16 cellular contexts compared by ENCODE assay signal in the genomic region with DNA sequence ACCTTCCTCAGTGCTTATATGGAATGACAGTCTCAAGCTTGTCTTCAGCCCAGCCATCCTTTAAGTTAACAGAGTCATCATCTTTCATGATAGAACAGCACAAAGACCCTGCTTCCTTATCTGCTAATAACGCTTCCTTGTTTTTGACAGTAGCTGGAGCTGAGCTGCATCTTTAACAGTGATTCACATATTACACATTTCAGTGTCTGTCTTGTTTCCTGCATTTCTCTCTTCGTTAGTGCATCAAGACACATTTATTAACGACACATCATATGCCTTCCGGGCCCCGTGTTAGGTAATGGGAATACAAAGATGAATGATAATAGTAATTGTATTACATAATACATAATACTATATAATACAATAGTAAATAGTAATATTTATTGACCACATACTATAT. TPM values are rescaled to one million over a fixed set of nuclear protein-coding genes. Genes with fewer than 3 reads are reported as not detected.
DNase-seq lines count a peak whose midpoint lies in the region; ATAC-seq and TF ChIP-seq lines count a peak whose summit lies in the region.
"Had no signal": no experiment of that assay in that cellular context is flagged by ENCODE, and none has a peak within 500 bp of the region (broad histone marks: within the 10 kb centered on the region; RNA-seq: fewer than 3 reads in every experiment).

No MANE protein-coding gene starts in this region.

- peak; percentile 43 for DNase-seq in GM03348 (ENCODE audit: low spot score)
- DNase-seq in RKO (ENCODE audit: low spot score): peak; percentile 50
- peak; percentile 64 for DNase-seq in choroid plexus epithelial cell (ENCODE audit: low read depth)
- DNase-seq in osteoblast (ENCODE audit: insufficient read length, low spot score, missing footprints): no peak
- no peak for DNase-seq in NCI-H146 (lab: John Stamatoyannopoulos, UW)
- no peak for DNase-seq in NCI-H1694 (lab: John Stamatoyannopoulos, UW)
- DNase-seq: activated CD4-positive, CD25-positive, alpha-beta regulatory T cell treated with anti-CD3 and anti-CD28 coated beads, Interleukin-2, amount 50 U/mL, for 72 hours; effector memory CD8-positive, alpha-beta T cell; hypothalamus; NCI-H187; stimulated activated CD4-positive, alpha-beta T cell treated with anti-CD3 and anti-CD28 coated beads, Interleukin-15, amount 100 ng/mL, for 24 hours had no signal

- peaks cover 43% of the 10 kb centered on the region for H3K4me1 ChIP-seq in osteoblast (ENCODE audit: insufficient read depth, low read length)

- peak overlapping the region; percentile 75 for H3K27ac ChIP-seq in osteoblast (ENCODE audit: low read depth, low read length)

- TF ChIP-seq CTCF in choroid plexus epithelial cell (conservative IDR thresholded peaks at IDR 0.05; ENCODE audit: low read depth, low read length) (no peak), osteoblast (IDR thresholded peaks at IDR 0.05; ENCODE audit: extremely low read depth, low read depth, low read length) (no peak)

- peaks cover 13% of the 10 kb centered on the region for H3K79me2 ChIP-seq in osteoblast (ENCODE audit: insufficient read depth, low read length)

- no peaks in the 10 kb centered on the region for H3K27me3 ChIP-seq in osteoblast (ENCODE audit: insufficient read depth, low read length)

- H3K4me3 ChIP-seq in choroid plexus epithelial cell (ENCODE audit: low read depth, low read length): no peak overlapping the region
- no peak overlapping the region for H3K4me3 ChIP-seq in osteoblast (ENCODE audit: insufficient read depth, low read length)
- H3K4me3 ChIP-seq: mucosa of descending colon had no signal

- H4K20me1 ChIP-seq in osteoblast (ENCODE audit: insufficient read depth, low read length): no peaks in the 10 kb centered on the region

- peaks cover 6% of the 10 kb centered on the region for H3K36me3 ChIP-seq in osteoblast (ENCODE audit: insufficient read depth, low read length)

- no peak for ATAC-seq in GM18858 (IDR thresholded peaks at IDR 0.05; ENCODE audit: unreplicated experiment)
- ATAC-seq in HG02840 (IDR thresholded peaks at IDR 0.05; ENCODE audit: low FRiP score, unreplicated experiment): no peak
- ATAC-seq: effector memory CD8-positive, alpha-beta T cell; stimulated activated memory B cell treated with anti-CD40 and anti-IgM and Interleukin-4, amounts not matched to agents 10 μg/mL and 1 μg/mL and 100 μg/mL, for 72 hours had no signal

- H3K9me3 ChIP-seq in osteoblast (ENCODE audit: low read depth, low read length): no peaks in the 10 kb centered on the region
- H3K9me3 ChIP-seq: mucosa of descending colon had no signal

- peak overlapping the region; percentile 1 for H2AFZ ChIP-seq in osteoblast (ENCODE audit: low read length)

- peak overlapping the region; percentile 26 for H3K4me2 ChIP-seq in osteoblast (ENCODE audit: insufficient read depth, low read length)

RNA-seq across cellular contexts. Expression of gene GREM1, which starts 30.2 kb away (rescaled TPM):
- total RNA-seq in osteoblast: 457 and 499 TPM in 2 replicates
- total RNA-seq: T-helper 2 cell treated with Interferon-gamma antibody and Interleukin-4, amounts not matched to agents 100 ng/mL and 5 ng/mL, for 36 hours had no signal

RNA-seq across cellular contexts. Expression of gene SCG5, which starts 46.0 kb away (rescaled TPM):
- total RNA-seq in osteoblast: 6.8 and 9.0 TPM in 2 replicates

Comparison
In these comparisons a context has a peak if more than half of its experiments do, and no peak if none do; other contexts are left out.
1. DNase-seq: peak in GM03348 (single experiment), RKO (single experiment) and choroid plexus epithelial cell (single experiment); none in osteoblast (single experiment), NCI-H146 (single experiment) and NCI-H1694 (single experiment).